ENCODE assay signal across 8 cellular contexts in genomic region chr12:14845350-14845750, GRCh38. TPM values are rescaled to one million over a fixed set of nuclear protein-coding genes. Genes with fewer than 3 reads are reported as not detected.
DNase-seq lines count a peak whose midpoint lies in the region; ATAC-seq, FAIRE-seq and TF ChIP-seq lines count a peak whose summit lies in the region.

No MANE protein-coding gene starts in this region.

- peak; percentile 1 to 70 (median 22) for DNase-seq in stimulated activated naive CD4-positive, alpha-beta T cell (lab: John Stamatoyannopoulos, UW)
- no peak for DNase-seq in stimulated activated naive CD4-positive, alpha-beta T cell treated with Interleukin-2 at 50 U/mL for 16 hours (lab: John Stamatoyannopoulos, UW)
- DNase-seq in LNCaP clone FGC (ENCODE audit: low read depth), result no peak
- peak; percentile 42 for DNase-seq in mammary epithelial cell
- DNase-seq in keratinocyte (ENCODE audit: low read depth, low spot score), result no peak
- peak; percentile 11 to 12 for DNase-seq in stimulated activated CD4-positive, alpha-beta T cell treated with anti-CD3 and anti-CD28 coated beads, Interleukin-4, amount 100 ng/mL, for 4 hours

- no peak for FAIRE-seq in keratinocyte (lab: Jason Lieb, UNC)

- in situ Hi-C loops in mammary epithelial cell (cut with MboI; ENCODE audit: low sequenced_read_pairs in 2 of 2), result loop anchor here (5.0 to 25.0 kb wide), 3 partner anchors 147 to 367 kb away; partner anchors contain the start of gene RERG (in 1 of the 2)

- CTCF ChIA-PET in mammary epithelial cell (lab: Charles Lee; ENCODE audit: low non-redundant PET), result no interaction called here

- H3K27me3 ChIP-seq in SU-DHL-6 (ENCODE audit: low read length) (no peaks in the 10 kb centered on the region), mammary epithelial cell (ENCODE audit: insufficient read depth, low read length) (no peaks in the 10 kb centered on the region), keratinocyte (ENCODE audit: control insufficient read depth, extremely low read depth, insufficient read depth, low read length) (no peaks in the 10 kb centered on the region)

- H3K9me3 ChIP-seq in SU-DHL-6 (ENCODE audit: insufficient read depth, low read length) (no peaks in the 10 kb centered on the region), mammary epithelial cell (replicated peaks; ENCODE audit: insufficient read depth, low read length) (no peaks in the 10 kb centered on the region), keratinocyte (ENCODE audit: control insufficient read depth, low read depth, low read length) (no peaks in the 10 kb centered on the region)

- H3K4me2 ChIP-seq in SU-DHL-6 (ENCODE audit: low read depth, low read length, poor library complexity, severe bottlenecking) (no peak overlapping the region), mammary epithelial cell (ENCODE audit: insufficient read depth, low read depth, low read length) (no peak overlapping the region), keratinocyte (ENCODE audit: control insufficient read depth, extremely low read depth, insufficient read depth, low read depth, low read length) (no peak overlapping the region)

- intact Hi-C loops in mammary epithelial cell (cut with micrococcal nuclease), result loop anchor here (1.0 to 10.0 kb wide), 9 partner anchors 34 to 679 kb away; partner anchors contain the start of gene RERG

- BruUV-seq in mammary epithelial cell (replicated peaks; lab: Mats Ljungman, UMichigan), result no TSS peak

- peaks cover 22% of the 10 kb centered on the region for H3K4me1 ChIP-seq in mammary epithelial cell (ENCODE audit: insufficient read depth, low read length)
- H3K4me1 ChIP-seq in keratinocyte (ENCODE audit: control insufficient read depth, extremely low read depth, insufficient read depth, low read length), result peaks cover 22% of the 10 kb centered on the region

- H2AFZ ChIP-seq in SU-DHL-6 (ENCODE audit: low read depth, low read length, severe bottlenecking), result no peak overlapping the region
- H2AFZ ChIP-seq in mammary epithelial cell (ENCODE audit: low read depth, low read length), result peak overlapping the region; percentile 91
- peak overlapping the region; percentile 64 for H2AFZ ChIP-seq in keratinocyte (ENCODE audit: control insufficient read depth, low read length)

- H3K4me3 ChIP-seq in LNCaP clone FGC (ENCODE audit: low read depth, low read length) (no peak overlapping the region), SU-DHL-6 (ENCODE audit: insufficient read depth, low read length, poor library complexity, severe bottlenecking) (no peak overlapping the region), mammary epithelial cell (replicated peaks in 1 of 3; ENCODE audit: insufficient read depth in 1 of 3, low read depth in 2 of 3, low read length in 3 of 3) (no peak overlapping the region), keratinocyte (ENCODE audit: control insufficient read depth in 2 of 3, extremely low read depth in 1 of 3, insufficient read depth in 2 of 3, low read depth in 1 of 3, low read length in 3 of 3) (no peak overlapping the region)

- no peak for ATAC-seq in GM19452 (IDR thresholded peaks at IDR 0.05; ENCODE audit: unreplicated experiment)

- H3K36me3 ChIP-seq in SU-DHL-6 (ENCODE audit: low read length) (no peaks in the 10 kb centered on the region), mammary epithelial cell (ENCODE audit: insufficient read depth, low read length) (no peaks in the 10 kb centered on the region), keratinocyte (ENCODE audit: control insufficient read depth in 2 of 2, extremely low read depth in 1 of 2, insufficient read depth in 2 of 2, low read length in 2 of 2) (no peaks in the 10 kb centered on the region)

- H3K79me2 ChIP-seq in SU-DHL-6 (ENCODE audit: insufficient read depth, low read length), result no peaks in the 10 kb centered on the region
- H3K79me2 ChIP-seq in mammary epithelial cell (ENCODE audit: insufficient read depth, low read length), result no peaks in the 10 kb centered on the region
- H3K79me2 ChIP-seq in keratinocyte (ENCODE audit: control insufficient read depth, insufficient read depth, low read length), result no peaks in the 10 kb centered on the region

- H3K9ac ChIP-seq in SU-DHL-6 (ENCODE audit: low read length) (no peak overlapping the region), mammary epithelial cell (ENCODE audit: insufficient read depth, low read length) (no peak overlapping the region), keratinocyte (ENCODE audit: control insufficient read depth, extremely low read depth, insufficient read depth, low read length) (no peak overlapping the region)

- no peaks in the 10 kb centered on the region for H4K20me1 ChIP-seq in SU-DHL-6 (ENCODE audit: low read depth, low read length)
- no peaks in the 10 kb centered on the region for H4K20me1 ChIP-seq in mammary epithelial cell (ENCODE audit: insufficient read depth, low read length)
- no peaks in the 10 kb centered on the region for H4K20me1 ChIP-seq in keratinocyte (ENCODE audit: control insufficient read depth, extremely low read depth, insufficient read depth, low read length)

- H3K9me1 ChIP-seq in keratinocyte (ENCODE audit: control insufficient read depth, extremely low read depth, insufficient read depth, low read length), result no peaks in the 10 kb centered on the region

- H3K27ac ChIP-seq in SU-DHL-6 (ENCODE audit: low read depth, low read length) (no peak overlapping the region), mammary epithelial cell (ENCODE audit: insufficient read depth, low read depth, low read length) (no peak overlapping the region), keratinocyte (ENCODE audit: control insufficient read depth, insufficient read depth, low read length) (no peak overlapping the region)

- 33% methylated on average over 3 of the region's 3 CpGs for WGBS in mammary epithelial cell (ENCODE audit: low coverage, missing lambda C conversion rate)

- TF ChIP-seq CTCF in LNCaP clone FGC (IDR thresholded peaks at IDR 0.05; ENCODE audit: control insufficient read depth, extremely low read depth, insufficient read depth) (peak; percentile 83), SU-DHL-6 (IDR thresholded peaks at IDR 0.05; ENCODE audit: insufficient read depth, low read length, poor library complexity, severe bottlenecking) (peak; percentile 96), mammary epithelial cell (conservative IDR thresholded peaks at IDR 0.05 in 1 of 2, IDR thresholded peaks at IDR 0.05 in 1 of 2; ENCODE audit: extremely low read depth in 1 of 2, insufficient read depth in 1 of 2, low read depth in 1 of 2, low read length in 2 of 2) (peak; percentile 74 to 81), keratinocyte (optimal IDR thresholded peaks at IDR 0.05 in 1 of 3, IDR thresholded peaks at IDR 0.05 in 1 of 3, conservative IDR thresholded peaks at IDR 0.05 in 1 of 3; ENCODE audit: extremely low read depth in 1 of 3, insufficient read depth in 2 of 3, low read length in 3 of 3) (peak in 2 of 3 experiments; percentile 56 to 58)

- dilution Hi-C loops in mammary epithelial cell (cut with HindIII; ENCODE audit: low sequenced_read_pairs) (no loop called here), keratinocyte (cut with MboI; ENCODE audit: extremely low pct_ligation_motif_present, low sequenced_read_pairs) (no loop called here)

- H3K9me2 ChIP-seq in SU-DHL-6 (replicated peaks; ENCODE audit: insufficient read depth, low read length), result no peaks in the 10 kb centered on the region

- H3F3A ChIP-seq in SU-DHL-6 (ENCODE audit: insufficient read depth), result no peaks in the 10 kb centered on the region

RNA-seq across cellular contexts. Expression of gene ART4, which starts 2.0 kb away (rescaled TPM):
- not detected for total RNA-seq in mammary epithelial cell
- not detected for polyA plus RNA-seq in mammary epithelial cell
- not detected for polyA minus RNA-seq in mammary epithelial cell
- polyA plus RNA-seq in keratinocyte, result not detected in 3 replicates
- polyA plus RNA-seq in keratinocyte (2011; ENCODE audit: low read depth), result not detected
- not detected in 2 replicates for polyA plus RNA-seq in keratinocyte (2011; cell fraction: cytosol; rRNA removed)
- polyA plus RNA-seq in keratinocyte (2011; cell fraction: nucleus; rRNA removed), result not detected in 2 replicates
- not detected in 2 replicates for polyA plus RNA-seq in keratinocyte (2012; ENCODE audit: low replicate concordance)
- polyA minus RNA-seq in keratinocyte, result not detected in 3 replicates
- not detected for polyA minus RNA-seq in keratinocyte (2011; cell fraction: cytosol; rRNA and poly(A)+ RNA removed)
- polyA minus RNA-seq in keratinocyte (2011; cell fraction: nucleus; rRNA and poly(A)+ RNA removed), result not detected in 2 replicates

RNA-seq across cellular contexts. Expression of gene SMCO3, which starts 31.4 kb away (rescaled TPM):
- under 1 TPM in 1 of 2 donors, not detected in 1; 0.17 TPM for total RNA-seq in mammary epithelial cell
- not detected for polyA plus RNA-seq in mammary epithelial cell
- not detected for polyA minus RNA-seq in mammary epithelial cell
- not detected in 3 replicates for polyA plus RNA-seq in keratinocyte
- polyA plus RNA-seq in keratinocyte (2011; ENCODE audit: low read depth), result not detected
- polyA plus RNA-seq in keratinocyte (2011; cell fraction: cytosol; rRNA removed), result not detected in 2 replicates
- not detected in 2 replicates for polyA plus RNA-seq in keratinocyte (2011; cell fraction: nucleus; rRNA removed)
- 0.07 TPM in 1 of 2 replicates, not detected in the other for polyA plus RNA-seq in keratinocyte (2012; ENCODE audit: low replicate concordance)
- not detected in 3 replicates for polyA minus RNA-seq in keratinocyte
- not detected for polyA minus RNA-seq in keratinocyte (2011; cell fraction: cytosol; rRNA and poly(A)+ RNA removed)
- polyA minus RNA-seq in keratinocyte (2011; cell fraction: nucleus; rRNA and poly(A)+ RNA removed), result not detected in 2 replicates

RNA-seq across cellular contexts. Expression of gene MGP, which starts 40.3 kb away (rescaled TPM):
- total RNA-seq in mammary epithelial cell, result 10 to 100 TPM in 1 of 2 donors, under 1 TPM in 1; 0.66 to 55.5 TPM
- polyA plus RNA-seq in mammary epithelial cell (1.4 TPM), keratinocyte (0.24 to 0.33 TPM (median 0.31 TPM) in 3 replicates)
- polyA minus RNA-seq in mammary epithelial cell (not detected), keratinocyte (not detected in 3 replicates)
- 0.62 TPM for polyA plus RNA-seq in keratinocyte (2011; ENCODE audit: low read depth)
- 0.39 and 0.72 TPM in 2 replicates for polyA plus RNA-seq in keratinocyte (2011; cell fraction: cytosol; rRNA removed)
- polyA plus RNA-seq in keratinocyte (2011; cell fraction: nucleus; rRNA removed), result 0.42 and 0.72 TPM in 2 replicates
- polyA plus RNA-seq in keratinocyte (2012; ENCODE audit: low replicate concordance), result 0.23 and 0.50 TPM in 2 replicates
- polyA minus RNA-seq in keratinocyte (2011; cell fraction: cytosol; rRNA and poly(A)+ RNA removed), result not detected
- not detected in 2 replicates for polyA minus RNA-seq in keratinocyte (2011; cell fraction: nucleus; rRNA and poly(A)+ RNA removed)

RNA-seq across cellular contexts. Expression of gene C12orf60, which starts 41.9 kb away (rescaled TPM):
- 1 to 10 TPM in 1 of 2 donors, under 1 TPM in 1; 0.83 to 1.3 TPM for total RNA-seq in mammary epithelial cell
- 1.1 TPM for polyA plus RNA-seq in mammary epithelial cell
- polyA minus RNA-seq in mammary epithelial cell, result not detected
- polyA plus RNA-seq in keratinocyte, result 1.3 to 3.2 TPM (median 2.4 TPM) in 3 replicates
- polyA plus RNA-seq in keratinocyte (2011; ENCODE audit: low read depth), result 0.71 TPM
- polyA plus RNA-seq in keratinocyte (2011; cell fraction: cytosol; rRNA removed), result 1.5 and 3.3 TPM in 2 replicates
- polyA plus RNA-seq in keratinocyte (2011; cell fraction: nucleus; rRNA removed), result 2.2 and 2.5 TPM in 2 replicates
- 1.3 and 2.5 TPM in 2 replicates for polyA plus RNA-seq in keratinocyte (2012; ENCODE audit: low replicate concordance)
- 1.3 to 1.8 TPM in 2 of 3 replicates, not detected in the other for polyA minus RNA-seq in keratinocyte
- polyA minus RNA-seq in keratinocyte (2011; cell fraction: cytosol; rRNA and poly(A)+ RNA removed), result not detected
- 0.63 and 2.1 TPM in 2 replicates for polyA minus RNA-seq in keratinocyte (2011; cell fraction: nucleus; rRNA and poly(A)+ RNA removed)

RNA-seq across cellular contexts. Expression of gene WBP11, which starts 42.1 kb away (rescaled TPM):
- total RNA-seq in mammary epithelial cell, result 10 to 100 TPM; 12.0 to 61.2 TPM
- polyA plus RNA-seq in mammary epithelial cell (17.5 TPM), keratinocyte (4.8 to 21.0 TPM (median 13.1 TPM) in 3 replicates)
- polyA minus RNA-seq in mammary epithelial cell (32.0 TPM), keratinocyte (4.4 to 20.4 TPM (median 11.2 TPM) in 3 replicates)
- 119 TPM for polyA plus RNA-seq in keratinocyte (2011; ENCODE audit: low read depth)
- 13.6 and 17.0 TPM in 2 replicates for polyA plus RNA-seq in keratinocyte (2011; cell fraction: cytosol; rRNA removed)
- 11.3 and 13.6 TPM in 2 replicates for polyA plus RNA-seq in keratinocyte (2011; cell fraction: nucleus; rRNA removed)
- polyA plus RNA-seq in keratinocyte (2012; ENCODE audit: low replicate concordance), result 18.1 and 34.0 TPM in 2 replicates
- polyA minus RNA-seq in keratinocyte (2011; cell fraction: cytosol; rRNA and poly(A)+ RNA removed), result 8.2 TPM
- polyA minus RNA-seq in keratinocyte (2011; cell fraction: nucleus; rRNA and poly(A)+ RNA removed), result 4.5 and 6.7 TPM in 2 replicates

Comparison
In these comparisons a context has a peak if more than half of its experiments do, and no peak if none do; other contexts are left out.
1. DNase-seq: peak in stimulated activated naive CD4-positive, alpha-beta T cell (6 of 6), mammary epithelial cell (single experiment) and stimulated activated CD4-positive, alpha-beta T cell treated with anti-CD3 and anti-CD28 coated beads, Interleukin-4, amount 100 ng/mL, for 4 hours (2 of 2); none in stimulated activated naive CD4-positive, alpha-beta T cell treated with Interleukin-2 at 50 U/mL for 16 hours (single experiment), LNCaP clone FGC (single experiment) and keratinocyte (single experiment).
2. Peak in every context shown above with its lines, with median percentiles within 50 percentile points of each other: CTCF ChIP-seq.